ENCODE assay signal across 1 cellular context in genomic region chr12:54358945-54359761, GRCh38.
TF ChIP-seq lines count a peak whose summit lies in the region.

No MANE protein-coding gene starts in this region.

TF ChIP-seq in HepG2, 621 proteins besides CTCF, POLR2A, EP300 and RAD21 (continued from another document and continues in another):
- TF ChIP-seq ZBTB37 (CRISPR knock-in tag; IDR thresholded peaks at IDR 0.05): no peak
- TF ChIP-seq, protein P1, sequence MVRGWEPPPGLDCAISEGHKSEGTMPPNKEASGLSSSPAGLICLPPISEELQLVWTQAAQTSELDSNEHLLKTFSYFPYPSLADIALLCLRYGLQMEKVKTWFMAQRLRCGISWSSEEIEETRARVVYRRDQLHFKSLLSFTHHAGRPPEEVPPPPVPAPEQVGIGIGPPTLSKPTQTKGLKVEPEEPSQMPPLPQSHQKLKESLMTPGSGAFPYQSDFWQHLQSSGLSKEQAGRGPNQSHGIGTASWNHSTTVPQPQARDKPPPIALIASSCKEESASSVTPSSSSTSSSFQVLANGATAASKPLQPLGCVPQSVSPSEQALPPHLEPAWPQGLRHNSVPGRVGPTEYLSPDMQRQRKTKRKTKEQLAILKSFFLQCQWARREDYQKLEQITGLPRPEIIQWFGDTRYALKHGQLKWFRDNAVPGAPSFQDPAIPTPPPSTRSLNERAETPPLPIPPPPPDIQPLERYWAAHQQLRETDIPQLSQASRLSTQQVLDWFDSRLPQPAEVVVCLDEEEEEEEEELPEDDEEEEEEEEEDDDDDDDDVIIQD (CRISPR knock-in tag; IDR thresholded peaks at IDR 0.05; ENCODE audit: low read depth): peak; percentile 62
- TF ChIP-seq ZNF570 (CRISPR knock-in tag; IDR thresholded peaks at IDR 0.05; ENCODE audit: borderline replicate concordance): no peak
- TF ChIP-seq SALL1 (CRISPR knock-in tag; IDR thresholded peaks at IDR 0.05): no peak
- TF ChIP-seq RFX5 (IDR thresholded peaks at IDR 0.05; ENCODE audit: low read depth, low read length): peak; percentile 85
- TF ChIP-seq, protein P2, sequence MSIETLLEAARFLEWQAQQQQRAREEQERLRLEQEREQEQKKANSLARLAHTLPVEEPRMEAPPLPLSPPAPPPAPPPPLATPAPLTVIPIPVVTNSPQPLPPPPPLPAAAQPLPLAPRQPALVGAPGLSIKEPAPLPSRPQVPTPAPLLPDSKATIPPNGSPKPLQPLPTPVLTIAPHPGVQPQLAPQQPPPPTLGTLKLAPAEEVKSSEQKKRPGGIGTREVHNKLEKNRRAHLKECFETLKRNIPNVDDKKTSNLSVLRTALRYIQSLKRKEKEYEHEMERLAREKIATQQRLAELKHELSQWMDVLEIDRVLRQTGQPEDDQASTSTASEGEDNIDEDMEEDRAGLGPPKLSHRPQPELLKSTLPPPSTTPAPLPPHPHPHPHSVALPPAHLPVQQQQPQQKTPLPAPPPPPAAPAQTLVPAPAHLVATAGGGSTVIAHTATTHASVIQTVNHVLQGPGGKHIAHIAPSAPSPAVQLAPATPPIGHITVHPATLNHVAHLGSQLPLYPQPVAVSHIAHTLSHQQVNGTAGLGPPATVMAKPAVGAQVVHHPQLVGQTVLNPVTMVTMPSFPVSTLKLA (IDR thresholded peaks at IDR 0.05): 0 out of 2 replicates have a peak, but pooled peaks have one; percentile 6
- TF ChIP-seq, protein P3, sequence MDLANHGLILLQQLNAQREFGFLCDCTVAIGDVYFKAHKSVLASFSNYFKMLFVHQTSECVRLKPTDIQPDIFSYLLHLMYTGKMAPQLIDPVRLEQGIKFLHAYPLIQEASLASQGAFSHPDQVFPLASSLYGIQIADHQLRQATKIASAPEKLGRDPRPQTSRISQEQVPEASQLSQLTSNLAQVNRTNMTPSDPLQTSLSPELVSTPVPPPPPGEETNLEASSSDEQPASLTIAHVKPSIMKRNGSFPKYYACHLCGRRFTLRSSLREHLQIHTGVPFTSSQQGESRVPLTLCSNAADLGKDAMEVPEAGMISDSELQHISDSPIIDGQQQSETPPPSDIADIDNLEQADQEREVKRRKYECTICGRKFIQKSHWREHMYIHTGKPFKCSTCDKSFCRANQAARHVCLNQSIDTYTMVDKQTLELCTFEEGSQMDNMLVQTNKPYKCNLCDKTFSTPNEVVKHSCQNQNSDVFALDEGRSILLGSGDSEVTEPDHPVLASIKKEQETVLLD (CRISPR knock-in tag; IDR thresholded peaks at IDR 0.05; ENCODE audit: low read depth): no peak
- no peak for TF ChIP-seq ARHGAP35 (CRISPR knock-in tag; IDR thresholded peaks at IDR 0.05; ENCODE audit: borderline replicate concordance)
- TF ChIP-seq ZNF609 (CRISPR knock-in tag; IDR thresholded peaks at IDR 0.05; ENCODE audit: borderline replicate concordance): 0 out of 2 replicates have a peak, but pooled peaks have one; percentile 35
- no peak for TF ChIP-seq MAF1 (CRISPR knock-in tag; IDR thresholded peaks at IDR 0.05; ENCODE audit: borderline replicate concordance)
- TF ChIP-seq, protein P4, sequence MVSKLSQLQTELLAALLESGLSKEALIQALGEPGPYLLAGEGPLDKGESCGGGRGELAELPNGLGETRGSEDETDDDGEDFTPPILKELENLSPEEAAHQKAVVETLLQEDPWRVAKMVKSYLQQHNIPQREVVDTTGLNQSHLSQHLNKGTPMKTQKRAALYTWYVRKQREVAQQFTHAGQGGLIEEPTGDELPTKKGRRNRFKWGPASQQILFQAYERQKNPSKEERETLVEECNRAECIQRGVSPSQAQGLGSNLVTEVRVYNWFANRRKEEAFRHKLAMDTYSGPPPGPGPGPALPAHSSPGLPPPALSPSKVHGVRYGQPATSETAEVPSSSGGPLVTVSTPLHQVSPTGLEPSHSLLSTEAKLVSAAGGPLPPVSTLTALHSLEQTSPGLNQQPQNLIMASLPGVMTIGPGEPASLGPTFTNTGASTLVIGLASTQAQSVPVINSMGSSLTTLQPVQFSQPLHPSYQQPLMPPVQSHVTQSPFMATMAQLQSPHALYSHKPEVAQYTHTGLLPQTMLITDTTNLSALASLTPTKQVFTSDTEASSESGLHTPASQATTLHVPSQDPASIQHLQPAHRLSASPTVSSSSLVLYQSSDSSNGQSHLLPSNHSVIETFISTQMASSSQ (IDR thresholded peaks at IDR 0.05; ENCODE audit: low read depth): no peak
- TF ChIP-seq, protein P4 (CRISPR knock-in tag; IDR thresholded peaks at IDR 0.05; ENCODE audit: borderline replicate concordance): 0 out of 2 replicates have a peak, but pooled peaks have one; percentile 27
- no peak for TF ChIP-seq MIXL1 (CRISPR knock-in tag; IDR thresholded peaks at IDR 0.05)
- peak; percentile 35; the same call in 1 of the 2 replicates for TF ChIP-seq POLR2G (IDR thresholded peaks at IDR 0.05; ENCODE audit: low read depth, low read length)
- TF ChIP-seq ZNF124 (CRISPR knock-in tag; IDR thresholded peaks at IDR 0.05): no peak
- no peak; the same call in 1 of the 2 replicates for TF ChIP-seq NCOA2 (CRISPR knock-in tag; IDR thresholded peaks at IDR 0.05)
- no peak for TF ChIP-seq TCF7 (IDR thresholded peaks at IDR 0.05; ENCODE audit: low read depth)
- no peak for TF ChIP-seq MAFK (conservative IDR thresholded peaks at IDR 0.05 in 1 of 2, IDR thresholded peaks at IDR 0.05 in 1 of 2; ENCODE audit: low read length in 2 of 2)
- no peak for TF ChIP-seq NRL (CRISPR knock-in tag; IDR thresholded peaks at IDR 0.05; ENCODE audit: borderline replicate concordance)
- TF ChIP-seq, protein P5, sequence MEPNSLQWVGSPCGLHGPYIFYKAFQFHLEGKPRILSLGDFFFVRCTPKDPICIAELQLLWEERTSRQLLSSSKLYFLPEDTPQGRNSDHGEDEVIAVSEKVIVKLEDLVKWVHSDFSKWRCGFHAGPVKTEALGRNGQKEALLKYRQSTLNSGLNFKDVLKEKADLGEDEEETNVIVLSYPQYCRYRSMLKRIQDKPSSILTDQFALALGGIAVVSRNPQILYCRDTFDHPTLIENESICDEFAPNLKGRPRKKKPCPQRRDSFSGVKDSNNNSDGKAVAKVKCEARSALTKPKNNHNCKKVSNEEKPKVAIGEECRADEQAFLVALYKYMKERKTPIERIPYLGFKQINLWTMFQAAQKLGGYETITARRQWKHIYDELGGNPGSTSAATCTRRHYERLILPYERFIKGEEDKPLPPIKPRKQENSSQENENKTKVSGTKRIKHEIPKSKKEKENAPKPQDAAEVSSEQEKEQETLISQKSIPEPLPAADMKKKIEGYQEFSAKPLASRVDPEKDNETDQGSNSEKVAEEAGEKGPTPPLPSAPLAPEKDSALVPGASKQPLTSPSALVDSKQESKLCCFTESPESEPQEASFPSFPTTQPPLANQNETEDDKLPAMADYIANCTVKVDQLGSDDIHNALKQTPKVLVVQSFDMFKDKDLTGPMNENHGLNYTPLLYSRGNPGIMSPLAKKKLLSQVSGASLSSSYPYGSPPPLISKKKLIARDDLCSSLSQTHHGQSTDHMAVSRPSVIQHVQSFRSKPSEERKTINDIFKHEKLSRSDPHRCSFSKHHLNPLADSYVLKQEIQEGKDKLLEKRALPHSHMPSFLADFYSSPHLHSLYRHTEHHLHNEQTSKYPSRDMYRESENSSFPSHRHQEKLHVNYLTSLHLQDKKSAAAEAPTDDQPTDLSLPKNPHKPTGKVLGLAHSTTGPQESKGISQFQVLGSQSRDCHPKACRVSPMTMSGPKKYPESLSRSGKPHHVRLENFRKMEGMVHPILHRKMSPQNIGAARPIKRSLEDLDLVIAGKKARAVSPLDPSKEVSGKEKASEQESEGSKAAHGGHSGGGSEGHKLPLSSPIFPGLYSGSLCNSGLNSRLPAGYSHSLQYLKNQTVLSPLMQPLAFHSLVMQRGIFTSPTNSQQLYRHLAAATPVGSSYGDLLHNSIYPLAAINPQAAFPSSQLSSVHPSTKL (CRISPR knock-in tag; IDR thresholded peaks at IDR 0.05): peak; percentile 23; the same call in 1 of the 2 replicates
- no peak for TF ChIP-seq NR2F6 (IDR thresholded peaks at IDR 0.05)
- 0 out of 2 replicates have a peak, but pooled peaks have one; percentile 7 for TF ChIP-seq NR2F6 (CRISPR knock-in tag; IDR thresholded peaks at IDR 0.05)
- TF ChIP-seq ZSCAN20 (CRISPR knock-in tag; IDR thresholded peaks at IDR 0.05; ENCODE audit: borderline replicate concordance): 0 out of 2 replicates have a peak, but pooled peaks have one; percentile 24
- no peak for TF ChIP-seq SP1 (IDR thresholded peaks at IDR 0.05)
- peak; percentile 73 for TF ChIP-seq SP1 (CRISPR knock-in tag; IDR thresholded peaks at IDR 0.05)
- no peak for TF ChIP-seq KAT7 (CRISPR knock-in tag; IDR thresholded peaks at IDR 0.05; ENCODE audit: borderline replicate concordance)
- TF ChIP-seq ISX (CRISPR knock-in tag; conservative IDR thresholded peaks at IDR 0.05): no peak
- no peak for TF ChIP-seq ZNF557 (CRISPR knock-in tag; IDR thresholded peaks at IDR 0.05)
- peak; percentile 54; the same call in 1 of the 2 replicates for TF ChIP-seq ZNF614 (CRISPR knock-in tag; IDR thresholded peaks at IDR 0.05; ENCODE audit: borderline replicate concordance)
- peak; percentile 100 for TF ChIP-seq PHF21A (CRISPR knock-in tag; IDR thresholded peaks at IDR 0.05)
- TF ChIP-seq HIVEP1 (CRISPR knock-in tag; IDR thresholded peaks at IDR 0.05): peak; percentile 45; the same call in 1 of the 2 replicates
- TF ChIP-seq CREM (IDR thresholded peaks at IDR 0.05): peak; percentile 63
- no peak for TF ChIP-seq CREM (CRISPR knock-in tag; IDR thresholded peaks at IDR 0.05)
- no peak for TF ChIP-seq SOX6 (IDR thresholded peaks at IDR 0.05)
- TF ChIP-seq SOX6 (CRISPR knock-in tag; IDR thresholded peaks at IDR 0.05): peak; percentile 31; the same call in 1 of the 2 replicates
- peak; percentile 59; the same call in 1 of the 2 replicates for TF ChIP-seq FOXP4 (CRISPR knock-in tag; IDR thresholded peaks at IDR 0.05)
